ENCODE assay signal across 8 cellular contexts in genomic region chr17:50630524-50631194, GRCh38. TPM values are rescaled to one million over a fixed set of nuclear protein-coding genes. Genes with fewer than 3 reads are reported as not detected.
DNase-seq lines count a peak whose midpoint lies in the region; ATAC-seq and TF ChIP-seq lines count a peak whose summit lies in the region.

No MANE protein-coding gene starts in this region.

- H3K4me2 ChIP-seq in neural progenitor cell: no peak overlapping the region

- H3K9ac ChIP-seq in neural progenitor cell: no peak overlapping the region

- no peak overlapping the region for H3K27ac ChIP-seq in neural progenitor cell

- H3K36me3 ChIP-seq in neural progenitor cell: no peaks in the 10 kb centered on the region

- DNase-seq in GM03348 (ENCODE audit: low spot score) (peak; percentile 68), NCI-H1105 treated with DMSO at 0.1 percent for 48 hours (lab: John Stamatoyannopoulos, UW) (peak; percentile 44), ecto neural progenitor cell (ENCODE audit: low spot score) (peak; percentile 77), neural progenitor cell (ENCODE audit: low spot score) (peak; percentile 51), ureter (ENCODE audit: low spot score) (peak; percentile 76)
- DNase-seq in activated CD4-positive, alpha-beta T cell treated with anti-CD3 and anti-CD28 coated beads, Interleukin-2, amount 50 U/mL, for 1 hour: peak; percentile 64

- H3K27me3 Mint-ChIP-seq in neural progenitor cell (ENCODE audit: insufficient read depth, low read depth): peaks cover 40% of the 10 kb centered on the region

- H3K9me3 ChIP-seq in neural progenitor cell (ENCODE audit: low read depth): no peaks in the 10 kb centered on the region

- TF ChIP-seq CTCF in neural progenitor cell (IDR thresholded peaks at IDR 0.05): peak; percentile 83

- H3K36me3 Mint-ChIP-seq in neural progenitor cell: no peaks in the 10 kb centered on the region

- peaks cover 28% of the 10 kb centered on the region for H3K4me1 ChIP-seq in neural progenitor cell

- no peaks in the 10 kb centered on the region for H3K79me2 ChIP-seq in neural progenitor cell (ENCODE audit: low read depth)

- peaks cover 41% of the 10 kb centered on the region for H3K4me1 Mint-ChIP-seq in neural progenitor cell

- no peak overlapping the region for H3K4me3 ChIP-seq in neural progenitor cell

- H3K9me3 Mint-ChIP-seq in neural progenitor cell: no peaks in the 10 kb centered on the region

- H4K20me1 ChIP-seq in neural progenitor cell (ENCODE audit: low read depth): peaks cover 4% of the 10 kb centered on the region

- H3K27ac Mint-ChIP-seq in neural progenitor cell: no peak overlapping the region

- H3F3A ChIP-seq in neural progenitor cell (ENCODE audit: low read depth): peaks cover 18% of the 10 kb centered on the region

- peak overlapping the region; percentile 6 for H3K4me3 Mint-ChIP-seq in neural progenitor cell

- ATAC-seq in HG03342 (IDR thresholded peaks at IDR 0.05; ENCODE audit: unreplicated experiment): no peak
- ATAC-seq in GM21717 (IDR thresholded peaks at IDR 0.05; ENCODE audit: unreplicated experiment): no peak

- no peak overlapping the region for H2AFZ ChIP-seq in neural progenitor cell (replicated peaks)

- peaks cover 61% of the 10 kb centered on the region for H3K27me3 ChIP-seq in neural progenitor cell

RNA-seq across cellular contexts. Expression of gene ABCC3, which starts 4.0 kb away (rescaled TPM):
- total RNA-seq in neural progenitor cell (ENCODE audit: low replicate concordance): 0.22 TPM in 1 of 2 replicates, not detected in the other
- 226 TPM for total RNA-seq in ureter

Comparison
In these comparisons a context has a peak if more than half of its experiments do, and no peak if none do; other contexts are left out.
1. RNA of gene ABCC3, which starts 4.0 kb away (total RNA-seq): 226 TPM in ureter (single experiment); 0.22 TPM in neural progenitor cell; every median in the first group is over 100 times any median in the second.
2. Peak in every context shown above with its lines, with median percentiles within 50 percentile points of each other: DNase-seq.